ENCODE assay signal across 30 cellular contexts in the genomic region with DNA sequence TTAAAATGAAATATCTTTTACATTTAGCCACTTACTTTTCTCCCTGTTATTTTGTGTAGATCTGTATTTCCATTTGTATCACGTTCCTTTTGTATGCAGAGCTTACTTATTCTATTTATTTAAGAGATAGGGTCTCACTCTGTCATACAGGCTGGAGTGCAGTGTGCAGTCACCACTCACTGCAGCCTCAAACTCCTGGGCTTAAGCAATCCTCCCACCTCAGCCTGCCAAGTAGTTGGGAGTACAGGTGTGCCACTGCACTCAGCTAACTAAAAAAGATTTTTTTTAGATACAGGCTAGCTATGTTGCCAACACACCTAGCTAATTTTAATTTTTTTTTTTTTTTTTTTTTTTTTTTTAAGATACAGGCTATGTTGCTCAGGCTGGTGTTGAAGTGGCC.
"Had no signal": no experiment of that assay in that cellular context is flagged by ENCODE, and none has a peak within 500 bp of the region (broad histone marks: within the 10 kb centered on the region; RNA-seq: fewer than 3 reads in every experiment).

No MANE protein-coding gene starts in this region.

- FAIRE-seq: astrocyte, bronchial epithelial cell, colon had no signal

- H3K36me3 ChIP-seq: brain microvascular endothelial cell, gastrocnemius medialis had no signal

- H3K4me3 ChIP-seq: esophagus muscularis mucosa, gastrocnemius medialis had no signal

- H3K27ac ChIP-seq: brain microvascular endothelial cell, esophagus muscularis mucosa, foreskin keratinocyte, gastrocnemius medialis, WERI-Rb-1 had no signal

- DNase-seq: activated B cell treated with CpG ODN at 0.5 μM for 24 hours; activated CD4-positive, alpha-beta T cell treated with anti-CD3 and anti-CD28 coated beads for 36 hours; activated CD4-positive, alpha-beta T cell treated with anti-CD3 and anti-CD28 coated beads, Interleukin-2, amount 10 ng/mL, durations not matched to agents 7 days and 5 days; activated CD4-positive, alpha-beta T cell treated with anti-CD3 and anti-CD28 coated beads, Interleukin-2, amount 50 U/mL, for 48 hours; activated CD8-positive, alpha-beta memory T cell treated with anti-CD3 and anti-CD28 coated beads for 24 hours; activated CD8-positive, alpha-beta T cell treated with anti-CD3 and anti-CD28 coated beads for 36 hours; activated effector memory CD4-positive, alpha-beta T cell treated with Interleukin-2 at 50 U/mL for 16 hours; activated gamma-delta T cell treated with Interleukin-2 at 50 U/mL for 16 hours; activated naive CD4-positive, alpha-beta T cell treated with anti-CD3 and anti-CD28 coated beads, Interleukin-2, amount 50 U/mL, for 16 hours; activated naive CD4-positive, alpha-beta T cell treated with Interleukin-2 at 50 U/mL for 16 hours; activated T-cell treated with anti-CD3 and anti-CD28 coated beads, Interleukin-2, amount 50 U/mL, for 4 hours; amniotic stem cell; anterior cingulate cortex; brain microvascular endothelial cell; cortex of kidney; dermis blood vessel endothelial cell; effector CD4-positive, alpha-beta T cell; effector memory CD8-positive, alpha-beta T cell; erythroblast; foreskin keratinocyte; gastrocnemius medialis; glutamatergic neuron; T-helper 1 cell; T-helper 17 cell; T1000; WERI-Rb-1 had no signal

- H3K27me3 ChIP-seq: brain microvascular endothelial cell, esophagus muscularis mucosa, foreskin keratinocyte, gastrocnemius medialis had no signal

- H3K9me3 ChIP-seq: esophagus muscularis mucosa, gastrocnemius medialis had no signal

- H3K4me1 ChIP-seq: foreskin keratinocyte had no signal
